ENCODE assay signal across 20 cellular contexts in the genomic region with DNA sequence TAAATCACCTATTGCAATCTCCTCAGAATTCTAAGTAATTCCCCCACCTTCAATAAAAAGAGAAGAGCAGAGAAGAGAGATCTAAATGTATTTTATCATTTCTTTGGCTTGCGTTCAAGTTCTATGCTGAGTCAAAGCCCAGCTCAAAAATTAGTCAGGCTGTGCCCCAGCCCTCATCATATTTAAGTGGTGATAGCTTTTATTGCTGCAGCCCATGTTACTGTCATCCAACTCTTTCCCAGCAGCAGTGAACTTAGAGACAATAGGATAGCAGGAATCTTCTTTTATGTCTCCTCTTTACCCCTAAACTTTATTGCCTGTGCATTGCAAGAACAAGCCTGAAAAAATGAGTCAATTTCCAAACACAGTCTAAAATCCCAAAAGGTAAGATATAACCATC.
DNase-seq lines count a peak whose midpoint lies in the region; ATAC-seq, FAIRE-seq and TF ChIP-seq lines count a peak whose summit lies in the region.
"Had no signal": no experiment of that assay in that cellular context is flagged by ENCODE, and none has a peak within 500 bp of the region (broad histone marks: within the 10 kb centered on the region; RNA-seq: fewer than 3 reads in every experiment).

No MANE protein-coding gene starts in this region.

- DNase-seq in HS-27A (ENCODE audit: low read depth) = peak; percentile 9
- peak; percentile 48 to 50 for DNase-seq in fibroblast of lung (ENCODE audit: low read depth in 2 of 2)
- peak; percentile 2 for DNase-seq in urothelium cell line (ENCODE audit: low spot score)
- no peak for DNase-seq in SHP77 treated with DMSO at 0.1 percent for 48 hours (lab: John Stamatoyannopoulos, UW)
- DNase-seq in HT-29 (ENCODE audit: low spot score) = no peak
- DNase-seq in medulla oblongata (ENCODE audit: extremely low spot score) = no peak
- DNase-seq: activated CD4-positive, alpha-beta memory T cell treated with anti-CD3 and anti-CD28 coated beads for 36 hours; activated naive CD4-positive, alpha-beta T cell treated with anti-CD3 and anti-CD28 coated beads for 36 hours; activated T-cell treated with anti-CD3 and anti-CD28 coated beads, Interleukin-2, amount 50 U/mL, for 1 hour; DMS 273 treated with DMSO at 0.1 percent for 48 hours; GF-D8; islet precursor cell; mesendoderm; stimulated activated CD8-positive, alpha-beta memory T cell treated with anti-CD3 and anti-CD28 coated beads, Interleukin-4, amount 100 ng/mL, for 48 hours; substantia nigra had no signal

- ATAC-seq in SK-N-SH treated with all-trans-retinoic acid at 6 μM for 48 hours = peak; percentile 69
- ATAC-seq: HCT116; natural killer cell treated with Interleukin-12 subunit alpha and Interleukin-12 subunit beta and Interleukin-15 and Interleukin-18, amount 100 ng/mL, for 72 hours; Right ventricle myocardium inferior had no signal

- H3K9me3 ChIP-seq in fibroblast of lung (ENCODE audit: control insufficient read depth, insufficient read depth, low read depth, low read length) = no peaks in the 10 kb centered on the region

- no peaks in the 10 kb centered on the region for H3K4me1 ChIP-seq in fibroblast of lung (ENCODE audit: control insufficient read depth, extremely low read depth, insufficient read depth, low read length)

- no peak overlapping the region for H3K27ac ChIP-seq in fibroblast of lung (ENCODE audit: insufficient read depth, low read length)
- H3K27ac ChIP-seq: C4-2B had no signal

- no peaks in the 10 kb centered on the region for H4K20me1 ChIP-seq in fibroblast of lung (ENCODE audit: control insufficient read depth, extremely low read depth, insufficient read depth, low read length)

- FAIRE-seq in urothelium cell line (lab: Jason Lieb, UNC) = no peak

- H3K9ac ChIP-seq in fibroblast of lung (ENCODE audit: insufficient read depth, low read length) = no peak overlapping the region

- H3K36me3 ChIP-seq in fibroblast of lung (ENCODE audit: control insufficient read depth, insufficient read depth, low read length) = no peaks in the 10 kb centered on the region

- no peaks in the 10 kb centered on the region for H3K79me2 ChIP-seq in fibroblast of lung (ENCODE audit: control insufficient read depth, insufficient read depth, low read length)

- no peak overlapping the region for H3K4me3 ChIP-seq in fibroblast of lung (replicated peaks in 1 of 4; ENCODE audit: control extremely low read depth in 1 of 4, insufficient read depth in 1 of 4, low read depth in 3 of 4, low read length in 4 of 4)

- no peak for TF ChIP-seq CTCF in fibroblast of lung (conservative IDR thresholded peaks at IDR 0.05 in 1 of 2, IDR thresholded peaks at IDR 0.05 in 1 of 2; ENCODE audit: low read depth in 1 of 2, low read length in 2 of 2)

- H2AFZ ChIP-seq in fibroblast of lung (ENCODE audit: low read length) = no peak overlapping the region

- H3K27me3 ChIP-seq in fibroblast of lung (ENCODE audit: control insufficient read depth, insufficient read depth, low read length) = no peaks in the 10 kb centered on the region

- H3K4me2 ChIP-seq in fibroblast of lung (ENCODE audit: extremely low read depth, insufficient read depth, low read length) = no peak overlapping the region

TF ChIP-seq in SK-N-SH treated with all-trans-retinoic acid at 6 μM for 48 hours, 23 proteins besides CTCF, POLR2A, EP300 and RAD21:
- TF ChIP-seq OSR1 (CRISPR knock-in tag; IDR thresholded peaks at IDR 0.05) = no peak
- TF ChIP-seq, protein P1, sequence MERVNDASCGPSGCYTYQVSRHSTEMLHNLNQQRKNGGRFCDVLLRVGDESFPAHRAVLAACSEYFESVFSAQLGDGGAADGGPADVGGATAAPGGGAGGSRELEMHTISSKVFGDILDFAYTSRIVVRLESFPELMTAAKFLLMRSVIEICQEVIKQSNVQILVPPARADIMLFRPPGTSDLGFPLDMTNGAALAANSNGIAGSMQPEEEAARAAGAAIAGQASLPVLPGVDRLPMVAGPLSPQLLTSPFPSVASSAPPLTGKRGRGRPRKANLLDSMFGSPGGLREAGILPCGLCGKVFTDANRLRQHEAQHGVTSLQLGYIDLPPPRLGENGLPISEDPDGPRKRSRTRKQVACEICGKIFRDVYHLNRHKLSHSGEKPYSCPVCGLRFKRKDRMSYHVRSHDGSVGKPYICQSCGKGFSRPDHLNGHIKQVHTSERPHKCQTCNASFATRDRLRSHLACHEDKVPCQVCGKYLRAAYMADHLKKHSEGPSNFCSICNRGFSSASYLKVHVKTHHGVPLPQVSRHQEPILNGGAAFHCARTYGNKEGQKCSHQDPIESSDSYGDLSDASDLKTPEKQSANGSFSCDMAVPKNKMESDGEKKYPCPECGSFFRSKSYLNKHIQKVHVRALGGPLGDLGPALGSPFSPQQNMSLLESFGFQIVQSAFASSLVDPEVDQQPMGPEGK (CRISPR knock-in tag; IDR thresholded peaks at IDR 0.05; ENCODE audit: borderline replicate concordance) = no peak
- TF ChIP-seq TOX (CRISPR knock-in tag; IDR thresholded peaks at IDR 0.05; ENCODE audit: borderline replicate concordance) = no peak
- TF ChIP-seq, protein P2, sequence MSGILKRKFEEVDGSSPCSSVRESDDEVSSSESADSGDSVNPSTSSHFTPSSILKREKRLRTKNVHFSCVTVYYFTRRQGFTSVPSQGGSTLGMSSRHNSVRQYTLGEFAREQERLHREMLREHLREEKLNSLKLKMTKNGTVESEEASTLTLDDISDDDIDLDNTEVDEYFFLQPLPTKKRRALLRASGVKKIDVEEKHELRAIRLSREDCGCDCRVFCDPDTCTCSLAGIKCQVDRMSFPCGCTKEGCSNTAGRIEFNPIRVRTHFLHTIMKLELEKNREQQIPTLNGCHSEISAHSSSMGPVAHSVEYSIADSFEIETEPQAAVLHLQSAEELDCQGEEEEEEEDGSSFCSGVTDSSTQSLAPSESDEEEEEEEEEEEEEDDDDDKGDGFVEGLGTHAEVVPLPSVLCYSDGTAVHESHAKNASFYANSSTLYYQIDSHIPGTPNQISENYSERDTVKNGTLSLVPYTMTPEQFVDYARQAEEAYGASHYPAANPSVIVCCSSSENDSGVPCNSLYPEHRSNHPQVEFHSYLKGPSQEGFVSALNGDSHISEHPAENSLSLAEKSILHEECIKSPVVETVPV (CRISPR knock-in tag; IDR thresholded peaks at IDR 0.05) = no peak
- no peak for TF ChIP-seq CSDC2 (CRISPR knock-in tag; IDR thresholded peaks at IDR 0.05)
- peak; percentile 52 for TF ChIP-seq ISL1 (CRISPR knock-in tag; IDR thresholded peaks at IDR 0.05)

Comparison
In these comparisons a context has a peak if more than half of its experiments do, and no peak if none do; other contexts are left out.
1. DNase-seq: peak in HS-27A (single experiment), fibroblast of lung (2 of 2) and urothelium cell line (single experiment); none in SHP77 treated with DMSO at 0.1 percent for 48 hours (single experiment), HT-29 (single experiment) and medulla oblongata (single experiment).